ENCODE assay signal across 10 cellular contexts in genomic region chr1:187413770-187414169, GRCh38.
A peak's percentile ranks its signal among the peaks of the same experiment; 100 is the strongest.
DNase-seq lines count a peak whose midpoint lies in the region; ATAC-seq, FAIRE-seq and TF ChIP-seq lines count a peak whose summit lies in the region.
"Had no signal": no experiment of that assay in that cellular context is flagged by ENCODE, and none has a peak within 500 bp of the region (broad histone marks: within the 10 kb centered on the region; RNA-seq: fewer than 3 reads in every experiment).

No MANE protein-coding gene starts in this region.

- POLR2A ChIA-PET in A673 (lab: Charles Lee; ENCODE audit: low non-redundant PET) = no interaction called here

- no peaks in the 10 kb centered on the region for H3K36me3 ChIP-seq in A673 (ENCODE audit: insufficient read depth, low read length, poor library complexity, severe bottlenecking)

- H3K27ac ChIP-seq in A673 (ENCODE audit: low read depth, low read length, poor library complexity, severe bottlenecking) = no peak overlapping the region

- DNase-seq in A673 (ENCODE audit: low spot score) (no peak), OCI-M1 (lab: John Stamatoyannopoulos, UW) (peak; percentile 38), epithelial cell of proximal tubule (ENCODE audit: low read depth) (no peak), H54 (ENCODE audit: insufficient read length, low spot score) (no peak), middle frontal gyrus (ENCODE audit: extremely low spot score, low spot score) (no peak)
- DNase-seq: aorta; stimulated activated CD4-positive, alpha-beta T cell treated with anti-CD3 and anti-CD28 coated beads, Interleukin-15, amount 100 ng/mL, for 24 hours had no signal

- CTCF ChIA-PET in A673 (lab: Charles Lee) = no interaction called here

- H3K4me3 ChIP-seq in A673 (ENCODE audit: low read depth, low read length, poor library complexity, severe bottlenecking) (no peak overlapping the region), epithelial cell of proximal tubule (ENCODE audit: low read depth, low read length) (no peak overlapping the region)

- no peak for TF ChIP-seq POLR2A in H54 (IDR thresholded peaks at IDR 0.05; ENCODE audit: low read depth, low read length)

- TF ChIP-seq CTCF in A673 (conservative IDR thresholded peaks at IDR 0.05; ENCODE audit: low read depth, low read length) (peak; percentile 32; the same call in 1 of the 2 replicates), LNCAP (IDR thresholded peaks at IDR 0.05) (peak; percentile 68), epithelial cell of proximal tubule (conservative IDR thresholded peaks at IDR 0.05; ENCODE audit: low read depth, low read length) (peak; percentile 26)

- no peaks in the 10 kb centered on the region for H3K4me1 ChIP-seq in A673 (ENCODE audit: insufficient read depth, low read length, poor library complexity, severe bottlenecking)

- no peak for FAIRE-seq in H54 (lab: Jason Lieb, UNC)

- intact Hi-C loops in A673 (cut with micrococcal nuclease; ENCODE audit: unreplicated experiment) = no loop called here

- ATAC-seq in activated CD4-positive, CD25-positive, alpha-beta regulatory T cell treated with anti-CD3 and anti-CD28 coated beads, Interleukin-2, amount 50 U/mL, for 24 hours = no peak
- no peak for ATAC-seq in HG03354 (IDR thresholded peaks at IDR 0.05; ENCODE audit: poor library complexity, severe bottlenecking, unreplicated experiment)

- BruUV-seq in A673 (replicated peaks; lab: Mats Ljungman, UMichigan) = no TSS peak

- H3K27me3 ChIP-seq in A673 (replicated peaks; ENCODE audit: insufficient read depth, low read depth, low read length, poor library complexity) = no peaks in the 10 kb centered on the region

- H3K9me3 ChIP-seq in A673 (ENCODE audit: low read depth, low read length, poor library complexity, severe bottlenecking) = no peaks in the 10 kb centered on the region
